Comparison of ENCODE assay signal across 1 cellular context in the genomic region with DNA sequence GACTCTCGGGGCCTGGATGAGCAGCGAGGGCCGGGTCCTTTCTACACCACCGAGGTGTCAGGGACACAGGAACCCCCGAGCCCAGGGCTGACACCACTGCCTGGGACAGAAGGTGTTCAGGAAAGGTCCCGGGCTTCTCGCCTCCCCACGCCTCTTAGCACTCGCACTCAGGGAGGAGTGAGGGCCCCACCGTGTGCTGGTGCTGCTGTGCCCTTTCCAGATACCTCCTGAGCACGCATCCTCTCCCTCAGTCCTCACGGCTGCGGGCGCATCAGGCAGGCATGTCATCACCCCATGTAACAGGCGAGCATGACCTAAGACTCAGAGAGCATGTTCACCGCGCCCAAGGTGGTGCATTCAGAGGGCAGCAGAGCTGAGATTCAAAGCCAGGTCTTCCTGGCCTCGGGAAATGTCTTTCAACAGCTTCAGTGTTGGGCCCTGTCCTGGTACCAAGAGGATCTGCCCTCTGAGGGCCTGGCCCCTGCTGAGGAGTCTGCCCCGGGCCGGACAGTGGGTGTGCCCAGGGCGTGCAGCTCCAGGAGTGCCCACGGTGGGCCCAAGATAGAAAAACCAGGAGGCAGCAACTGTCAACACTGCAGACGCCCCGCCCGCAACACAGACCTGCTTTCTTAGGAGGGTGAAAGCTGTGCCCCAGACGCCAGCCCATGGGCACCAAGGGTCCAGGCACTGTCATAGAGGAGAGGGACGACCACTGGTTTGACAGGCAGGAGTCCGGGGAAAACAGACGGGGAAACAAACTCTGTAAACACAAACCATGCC.
TF ChIP-seq lines count a peak whose summit lies in the region.

No MANE protein-coding gene starts in this region.

TF ChIP-seq in K562, 482 proteins besides CTCF, POLR2A, EP300 and RAD21 (continued from another document):
- TF ChIP-seq RBFOX2 (IDR thresholded peaks at IDR 0.05; ENCODE audit: low read depth, low read length) (0 out of 2 replicates have a peak, but pooled peaks have one; percentile 12), POLR2G (IDR thresholded peaks at IDR 0.05; ENCODE audit: low read depth, low read length) (peak; percentile 46; the same call in 1 of the 2 replicates)
- TF ChIP-seq, protein P1, sequence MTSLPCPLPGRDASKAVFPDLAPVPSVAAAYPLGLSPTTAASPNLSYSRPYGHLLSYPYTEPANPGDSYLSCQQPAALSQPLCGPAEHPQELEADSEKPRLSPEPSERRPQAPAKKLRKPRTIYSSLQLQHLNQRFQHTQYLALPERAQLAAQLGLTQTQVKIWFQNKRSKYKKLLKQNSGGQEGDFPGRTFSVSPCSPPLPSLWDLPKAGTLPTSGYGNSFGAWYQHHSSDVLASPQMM (CRISPR knock-in tag; IDR thresholded peaks at IDR 0.05), result no peak
TF ChIP-seq in K562: peak in this region for 2.
